Comparison of ENCODE assay signal across 16 cellular contexts in the genomic region with DNA sequence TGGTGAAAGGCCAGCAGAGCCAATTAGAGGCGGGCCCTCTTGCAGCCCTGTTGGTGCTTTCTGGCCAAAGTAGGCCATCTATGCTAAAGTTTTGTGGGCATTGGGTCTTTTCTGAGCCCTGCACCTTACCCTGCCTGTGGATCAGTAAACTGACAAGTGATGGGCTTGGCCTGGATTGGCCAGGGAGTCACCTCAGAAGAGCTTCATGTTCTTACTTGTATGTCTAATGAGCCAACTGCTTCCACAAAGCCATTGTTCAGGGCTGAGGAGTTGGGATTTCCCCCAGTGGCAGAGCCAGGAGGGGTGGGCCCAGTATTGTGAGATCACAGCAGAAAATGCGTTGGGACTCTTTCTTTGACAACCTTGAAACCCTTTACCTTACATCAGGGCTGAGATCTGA.
A peak's percentile ranks its signal among the peaks of the same experiment; 100 is the strongest.
DNase-seq lines count a peak whose midpoint lies in the region; ATAC-seq, FAIRE-seq and TF ChIP-seq lines count a peak whose summit lies in the region.
"Had no signal": no experiment of that assay in that cellular context is flagged by ENCODE, and none has a peak within 500 bp of the region (broad histone marks: within the 10 kb centered on the region; RNA-seq: fewer than 3 reads in every experiment).

No MANE protein-coding gene starts in this region.

- peaks cover 3% of the 10 kb centered on the region; the same call in 2 of the 3 replicates for H3K4me1 Mint-ChIP-seq in GM23338
- H3K4me1 Mint-ChIP-seq in activated T-helper 1 cell treated with anti-CD3 and anti-CD28 coated beads, Interleukin-12 subunit alpha, Interleukin-12 subunit beta, Interleukin-2, Interleukin-4 antibody, amounts not matched to agents 30 ng/mL and 10 ng/mL and 1 ng/mL, durations not matched to agents 14 hours and 24 hours and 36 hours (ENCODE audit: low read depth): peaks cover 7% of the 10 kb centered on the region

- H3F3A ChIP-seq in GM23338 (replicated peaks; ENCODE audit: low read depth): no peaks in the 10 kb centered on the region

- H3K27ac ChIP-seq in GM23338 (ENCODE audit: low read depth): no peak overlapping the region
- peak overlapping the region; percentile 32 for H3K27ac ChIP-seq in keratinocyte (ENCODE audit: control insufficient read depth, insufficient read depth, low read length)
- H3K27ac ChIP-seq: 22Rv1, KMS-11 had no signal

- peaks cover 11% of the 10 kb centered on the region; the same call in 2 of the 3 replicates for H3K9me3 Mint-ChIP-seq in GM23338
- H3K9me3 Mint-ChIP-seq in activated T-helper 1 cell treated with anti-CD3 and anti-CD28 coated beads, Interleukin-12 subunit alpha, Interleukin-12 subunit beta, Interleukin-2, Interleukin-4 antibody, amounts not matched to agents 30 ng/mL and 10 ng/mL and 1 ng/mL, durations not matched to agents 14 hours and 24 hours and 36 hours: peaks cover 4% of the 10 kb centered on the region

- no peaks in the 10 kb centered on the region for H3K9me2 ChIP-seq in GM23338 (ENCODE audit: insufficient read depth)

- intact Hi-C loops in activated T-helper 1 cell treated with anti-CD3 and anti-CD28 coated beads, Interleukin-12 subunit alpha, Interleukin-12 subunit beta, Interleukin-2, Interleukin-4 antibody, amounts not matched to agents 30 ng/mL and 10 ng/mL and 1 ng/mL, durations not matched to agents 14 hours and 24 hours and 36 hours (cut with micrococcal nuclease): no loop called here
- intact Hi-C loops in left colon (cut with DNase I, micrococcal nuclease): no loop called here

- H3K79me2 ChIP-seq in GM23338 (replicated peaks; ENCODE audit: insufficient read depth): no peaks in the 10 kb centered on the region
- peaks cover 16% of the 10 kb centered on the region for H3K79me2 ChIP-seq in keratinocyte (ENCODE audit: control insufficient read depth, insufficient read depth, low read length)

- no peak overlapping the region for H3K9ac ChIP-seq in keratinocyte (ENCODE audit: control insufficient read depth, extremely low read depth, insufficient read depth, low read length)
- H3K9ac ChIP-seq: KMS-11 had no signal

- no peaks in the 10 kb centered on the region for H3K9me3 ChIP-seq in keratinocyte (ENCODE audit: control insufficient read depth, low read depth, low read length)

- no peaks in the 10 kb centered on the region for H4K20me1 ChIP-seq in GM23338 (replicated peaks; ENCODE audit: insufficient read depth)
- H4K20me1 ChIP-seq in keratinocyte (ENCODE audit: control insufficient read depth, extremely low read depth, insufficient read depth, low read length): peaks cover 7% of the 10 kb centered on the region

- DNase-seq in DMS 273 (lab: John Stamatoyannopoulos, UW; ENCODE audit: unreplicated experiment): peak; percentile 17
- no peak for DNase-seq in DMS 273 treated with DMSO at 0.1 percent for 48 hours (lab: John Stamatoyannopoulos, UW)
- DNase-seq in GM23338 (ENCODE audit: low spot score): no peak
- peak; percentile 43 for DNase-seq in dermis blood vessel endothelial cell
- DNase-seq in keratinocyte (ENCODE audit: low read depth, low spot score): no peak
- DNase-seq in activated T-helper 1 cell treated with anti-CD3 and anti-CD28 coated beads, Interleukin-12 subunit alpha, Interleukin-12 subunit beta, Interleukin-2, Interleukin-4 antibody, amounts not matched to agents 30 ng/mL and 10 ng/mL and 1 ng/mL, durations not matched to agents 14 hours and 24 hours and 36 hours (ENCODE audit: low spot score): no peak
- no peak for DNase-seq in left colon
- DNase-seq: C1 segment of cervical spinal cord, EL, NCI-H1048, NCI-H748 treated with DMSO at 0.1 percent for 48 hours, OCI-M1, SIG-M5 had no signal

- H3K36me3 Mint-ChIP-seq in GM23338 (ENCODE audit: low read depth): peaks cover 28% of the 10 kb centered on the region
- H3K36me3 Mint-ChIP-seq in activated T-helper 1 cell treated with anti-CD3 and anti-CD28 coated beads, Interleukin-12 subunit alpha, Interleukin-12 subunit beta, Interleukin-2, Interleukin-4 antibody, amounts not matched to agents 30 ng/mL and 10 ng/mL and 1 ng/mL, durations not matched to agents 14 hours and 24 hours and 36 hours (ENCODE audit: low read depth): no peaks in the 10 kb centered on the region

- dilution Hi-C loops in keratinocyte (cut with MboI; ENCODE audit: extremely low pct_ligation_motif_present, low sequenced_read_pairs): no loop called here

- H2AFZ ChIP-seq in GM23338 (no peak overlapping the region), keratinocyte (ENCODE audit: control insufficient read depth, low read length) (no peak overlapping the region)

- no peaks in the 10 kb centered on the region for H3K36me3 ChIP-seq in GM23338 (ENCODE audit: insufficient read depth)
- H3K36me3 ChIP-seq in keratinocyte (ENCODE audit: control insufficient read depth in 2 of 2, extremely low read depth in 1 of 2, insufficient read depth in 2 of 2, low read length in 2 of 2): peaks cover 32 to 50% of the 10 kb centered on the region in 2 experiments

- H3K4me2 ChIP-seq in GM23338 (no peak overlapping the region), keratinocyte (ENCODE audit: control insufficient read depth, extremely low read depth, insufficient read depth, low read depth, low read length) (no peak overlapping the region)
- H3K4me2 ChIP-seq: KMS-11 had no signal

- no peak overlapping the region for H3K4me3 Mint-ChIP-seq in GM23338
- H3K4me3 Mint-ChIP-seq in activated T-helper 1 cell treated with anti-CD3 and anti-CD28 coated beads, Interleukin-12 subunit alpha, Interleukin-12 subunit beta, Interleukin-2, Interleukin-4 antibody, amounts not matched to agents 30 ng/mL and 10 ng/mL and 1 ng/mL, durations not matched to agents 14 hours and 24 hours and 36 hours: no peak overlapping the region

- H3K27ac Mint-ChIP-seq in GM23338: no peak overlapping the region
- H3K27ac Mint-ChIP-seq in activated T-helper 1 cell treated with anti-CD3 and anti-CD28 coated beads, Interleukin-12 subunit alpha, Interleukin-12 subunit beta, Interleukin-2, Interleukin-4 antibody, amounts not matched to agents 30 ng/mL and 10 ng/mL and 1 ng/mL, durations not matched to agents 14 hours and 24 hours and 36 hours: no peak overlapping the region

- TF ChIP-seq CTCF in GM23338 (conservative IDR thresholded peaks at IDR 0.05; ENCODE audit: low read depth in 2 of 2) (no peak), keratinocyte (optimal IDR thresholded peaks at IDR 0.05 in 1 of 3, IDR thresholded peaks at IDR 0.05 in 1 of 3, conservative IDR thresholded peaks at IDR 0.05 in 1 of 3; ENCODE audit: extremely low read depth in 1 of 3, insufficient read depth in 2 of 3, low read length in 3 of 3) (no peak)

- no peaks in the 10 kb centered on the region for H3K27me3 ChIP-seq in GM23338 (ENCODE audit: insufficient read depth)
- no peaks in the 10 kb centered on the region for H3K27me3 ChIP-seq in keratinocyte (ENCODE audit: control insufficient read depth, extremely low read depth, insufficient read depth, low read length)

- H3K27me3 Mint-ChIP-seq in GM23338 (ENCODE audit: insufficient read depth, low read depth, poor library complexity): peaks cover 6% of the 10 kb centered on the region
- no peaks in the 10 kb centered on the region for H3K27me3 Mint-ChIP-seq in activated T-helper 1 cell treated with anti-CD3 and anti-CD28 coated beads, Interleukin-12 subunit alpha, Interleukin-12 subunit beta, Interleukin-2, Interleukin-4 antibody, amounts not matched to agents 30 ng/mL and 10 ng/mL and 1 ng/mL, durations not matched to agents 14 hours and 24 hours and 36 hours (ENCODE audit: insufficient read depth)

- peaks cover 3% of the 10 kb centered on the region for H3K9me1 ChIP-seq in keratinocyte (ENCODE audit: control insufficient read depth, extremely low read depth, insufficient read depth, low read length)

- FAIRE-seq in keratinocyte (lab: Jason Lieb, UNC): peak; percentile 84

- no peaks in the 10 kb centered on the region for H3K4me1 ChIP-seq in GM23338 (ENCODE audit: insufficient read depth)
- peaks cover 44% of the 10 kb centered on the region for H3K4me1 ChIP-seq in keratinocyte (ENCODE audit: control insufficient read depth, extremely low read depth, insufficient read depth, low read length)

- H3K4me3 ChIP-seq in GM23338: no peak overlapping the region
- no peak overlapping the region for H3K4me3 ChIP-seq in keratinocyte (ENCODE audit: control insufficient read depth in 2 of 3, extremely low read depth in 1 of 3, insufficient read depth in 2 of 3, low read depth in 1 of 3, low read length in 3 of 3)

- ATAC-seq in GM23338 (peak; percentile 30; the same call in 2 of the 3 replicates), left colon (no peak), GM18873 (IDR thresholded peaks at IDR 0.05; ENCODE audit: low FRiP score, unreplicated experiment) (no peak)

TF ChIP-seq in GM23338, 12 proteins besides CTCF, POLR2A, EP300 and RAD21 (continues in another document):
- no peak for TF ChIP-seq EZH2phosphoT487 (IDR thresholded peaks at IDR 0.05; ENCODE audit: unreplicated experiment)

Comparison
In these comparisons a context has a peak if more than half of its experiments do, and no peak if none do; other contexts are left out.
1. DNase-seq: peak in DMS 273 (single experiment) and dermis blood vessel endothelial cell (single experiment); none in DMS 273 treated with DMSO at 0.1 percent for 48 hours (single experiment), GM23338 (single experiment), keratinocyte (single experiment), activated T-helper 1 cell treated with anti-CD3 and anti-CD28 coated beads, Interleukin-12 subunit alpha, Interleukin-12 subunit beta, Interleukin-2, Interleukin-4 antibody, amounts not matched to agents 30 ng/mL and 10 ng/mL and 1 ng/mL, durations not matched to agents 14 hours and 24 hours and 36 hours (single experiment) and left colon (0 of 2).